ENCODE assay signal across 8 cellular contexts in the genomic region with DNA sequence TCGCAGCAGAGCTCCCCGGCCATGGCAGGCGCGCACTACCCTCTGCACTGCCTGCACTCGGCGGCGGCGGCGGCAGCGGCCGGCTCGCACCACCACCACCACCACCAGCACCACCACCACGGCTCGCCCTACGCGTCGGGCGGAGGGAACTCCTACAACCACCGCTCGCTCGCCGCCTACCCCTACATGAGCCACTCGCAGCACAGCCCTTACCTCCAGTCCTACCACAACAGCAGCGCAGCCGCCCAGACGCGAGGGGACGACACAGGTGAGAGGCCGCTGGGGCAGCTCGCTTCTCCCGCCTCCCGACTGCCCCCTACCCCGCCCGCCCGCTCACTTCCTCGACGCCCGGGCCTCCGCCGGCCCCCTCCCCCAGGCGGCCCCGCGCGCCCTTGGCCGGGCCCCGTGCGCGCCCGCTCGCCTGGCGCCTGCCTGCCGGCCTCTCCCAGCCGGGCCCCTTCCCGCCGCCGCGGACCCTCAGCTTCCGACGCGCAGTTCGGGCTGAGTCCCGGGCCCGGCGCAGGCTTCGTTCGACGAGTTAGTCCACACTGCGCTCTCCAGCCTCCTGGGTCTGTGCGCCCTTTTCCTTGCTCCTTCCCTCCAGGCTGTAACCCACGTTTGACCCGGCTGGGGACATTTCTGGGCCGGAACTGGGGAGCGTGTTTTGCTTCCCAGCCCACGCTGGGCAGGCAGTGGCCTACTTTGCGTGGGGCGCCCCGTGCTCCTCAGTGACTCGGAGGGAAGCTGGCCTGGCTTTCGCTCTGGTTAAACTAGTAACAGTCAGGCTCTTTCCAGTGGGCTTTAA. TPM values are rescaled to one million over a fixed set of nuclear protein-coding genes. Genes with fewer than 3 reads are reported as not detected.
DNase-seq lines count a peak whose midpoint lies in the region; ATAC-seq, FAIRE-seq and TF ChIP-seq lines count a peak whose summit lies in the region.

No MANE protein-coding gene starts in this region.

- intact Hi-C loops in Right ventricle myocardium inferior (cut with DNase I): no loop called here
- intact Hi-C loops in cardiac septum (cut with DNase I): no loop called here
- intact Hi-C loops in naive thymus-derived CD4-positive, alpha-beta T cell (cut with micrococcal nuclease): no loop called here

- TF ChIP-seq EP300 in SK-N-SH (IDR thresholded peaks at IDR 0.05; ENCODE audit: borderline replicate concordance in 1 of 2, low read depth in 1 of 2, low read length in 1 of 2) (no peak), H1 (IDR thresholded peaks at IDR 0.05; ENCODE audit: borderline replicate concordance in 1 of 2, low read depth in 2 of 2, low read length in 2 of 2) (0 out of 3 replicates have a peak, but pooled peaks of 1 of the 2 experiments have one; percentile 38)

- peaks cover 0 to 34% (median 8%) of the 10 kb centered on the region in 11 donors for H3K9me3 Mint-ChIP-seq in naive thymus-derived CD4-positive, alpha-beta T cell

- no peak overlapping the region for H3K23ac ChIP-seq in H1 (ENCODE audit: insufficient read length)

- DNase-seq in Right ventricle myocardium inferior (ENCODE audit: missing footprints): no peak
- DNase-seq in cardiac septum (ENCODE audit: low spot score): no peak
- DNase-seq in HL-60 (ENCODE audit: low read depth in 1 of 2, low spot score in 1 of 2): peak in 1 of 2 experiments; percentile 58
- DNase-seq in SK-N-SH: peak; percentile 93
- peak in 1 of 2 experiments; percentile 85 for DNase-seq in H1 (ENCODE audit: low read depth in 1 of 2, low spot score in 2 of 2)
- peak in 2 of 9 donors; percentile 45 to 50 for DNase-seq in naive thymus-derived CD4-positive, alpha-beta T cell
- no peak for DNase-seq in HTR-8/SVneo (ENCODE audit: insufficient read length, low spot score)
- no peak for DNase-seq in HT-29 (ENCODE audit: low spot score)

- no peaks in the 10 kb centered on the region for H3K9me3 ChIP-seq in SK-N-SH
- no peaks in the 10 kb centered on the region for H3K9me3 ChIP-seq in H1 (ENCODE audit: insufficient read depth in 2 of 2, low read depth in 1 of 2, low read length in 1 of 2)
- H3K9me3 ChIP-seq in naive thymus-derived CD4-positive, alpha-beta T cell (ENCODE audit: control insufficient read depth in 2 of 3, low read length in 3 of 3): peaks cover 0 to 6% (median 0%) of the 10 kb centered on the region in 3 experiments

- no peak overlapping the region for H3K14ac ChIP-seq in H1 (ENCODE audit: insufficient read length)

- peaks cover 0 to 5% (median 0%) of the 10 kb centered on the region in 5 donors for H3K36me3 Mint-ChIP-seq in naive thymus-derived CD4-positive, alpha-beta T cell

- H3K27ac ChIP-seq in HL-60 (replicated peaks) (no peak overlapping the region), SK-N-SH (ENCODE audit: low read depth in 2 of 2, low read length in 1 of 2) (peak overlapping the region in 1 of 2 experiments; percentile 92; a peak in 2 of 4 replicates), H1 (ENCODE audit: low read depth, low read length) (no peak overlapping the region)
- no peak overlapping the region for H3K27ac ChIP-seq in naive thymus-derived CD4-positive, alpha-beta T cell (ENCODE audit: low read depth, low read length)

- CTCF ChIA-PET in SK-N-SH (lab: Yijun Ruan, JAX): interaction anchor here (0.6 to 4.1 kb wide), 10 partner anchors 10 to 931 kb away, joined by 3 to 40 read pairs (median 4); no protein-coding TSS in a partner anchor
- CTCF ChIA-PET in H1 (lab: Charles Lee; ENCODE audit: partially characterized antibody): interaction anchor here (0.6 to 6.3 kb wide), 14 partner anchors 7 to 617 kb away, joined by 3 to 71 read pairs (median 6); partner anchors contain the start of gene DLX5
- CTCF ChIA-PET in naive thymus-derived CD4-positive, alpha-beta T cell (lab: Charles Lee): no interaction called here

- peak overlapping the region; percentile 74 to 88 (median 82) for H3K4me3 Mint-ChIP-seq in naive thymus-derived CD4-positive, alpha-beta T cell

- H2BK12ac ChIP-seq in H1 (ENCODE audit: low read depth, low read length): peak overlapping the region; percentile 87; the same call in 1 of the 2 replicates

- no peak overlapping the region for H3K4ac ChIP-seq in H1 (replicated peaks; ENCODE audit: insufficient read length, low read depth, low read length)

- peaks cover 0 to 9% of the 10 kb centered on the region in 2 experiments for H3K36me3 ChIP-seq in SK-N-SH (replicated peaks in 1 of 2; ENCODE audit: control insufficient read depth in 1 of 2, insufficient read depth in 2 of 2, low read length in 1 of 2)
- peaks cover 0 to 2% (median 0%) of the 10 kb centered on the region in 4 experiments; a peak in 1 of 8 replicates for H3K36me3 ChIP-seq in H1 (ENCODE audit: control insufficient read depth in 2 of 4, insufficient read depth in 4 of 4, low read length in 3 of 4)
- no peaks in the 10 kb centered on the region for H3K36me3 ChIP-seq in naive thymus-derived CD4-positive, alpha-beta T cell (ENCODE audit: control insufficient read depth in 2 of 3, insufficient read depth in 3 of 3, low read length in 3 of 3)

- H2BK15ac ChIP-seq in H1 (ENCODE audit: low read length): no peak overlapping the region

- no peak overlapping the region for H4K91ac ChIP-seq in H1 (replicated peaks; ENCODE audit: insufficient read length, low read length)

- H2BK20ac ChIP-seq in H1 (ENCODE audit: low read length): no peak overlapping the region

- POLR2A ChIA-PET in SK-N-SH (lab: Yijun Ruan, JAX): interaction anchor here (0.7 to 2.7 kb wide), 9 partner anchors 7 to 297 kb away, joined by 3 to 19 read pairs (median 4); partner anchors contain the start of genes DLX5 and SDHAF3
- POLR2A ChIA-PET in H1 (lab: Charles Lee; ENCODE audit: partially characterized antibody): interaction anchor here (2.3 to 3.2 kb wide), 6 partner anchors 10 to 17 kb away, joined by 8 to 22 read pairs (median 13); partner anchors contain the start of gene DLX5
- POLR2A ChIA-PET in naive thymus-derived CD4-positive, alpha-beta T cell (lab: Charles Lee): no interaction called here

- TF ChIP-seq RAD21 in SK-N-SH (IDR thresholded peaks at IDR 0.05; ENCODE audit: low read length): no peak
- TF ChIP-seq RAD21 in H1 (IDR thresholded peaks at IDR 0.05 in 1 of 2, conservative IDR thresholded peaks at IDR 0.05 in 1 of 2; ENCODE audit: low read depth in 2 of 2, low read length in 2 of 2): no peak

- H4K20me1 ChIP-seq in SK-N-SH (ENCODE audit: insufficient read depth) (no peaks in the 10 kb centered on the region), H1 (replicated peaks in 1 of 2; ENCODE audit: control insufficient read depth in 1 of 2, insufficient read depth in 2 of 2, low read length in 2 of 2) (peaks cover 15 to 37% of the 10 kb centered on the region in 2 experiments)

- H3K79me1 ChIP-seq in H1 (ENCODE audit: low read depth, low read length): no peaks in the 10 kb centered on the region; the same call in 1 of the 2 replicates

- H4K5ac ChIP-seq in H1 (ENCODE audit: insufficient read length, low read depth, low read length): no peak overlapping the region

- no peak overlapping the region for H3K56ac ChIP-seq in H1 (replicated peaks; ENCODE audit: insufficient read length, low read depth, low read length)

- no peak overlapping the region; the same call in 1 of the 2 replicates for H3K9ac ChIP-seq in SK-N-SH
- H3K9ac ChIP-seq in H1 (replicated peaks in 1 of 4; ENCODE audit: extremely low read depth in 1 of 4, low read depth in 3 of 4, low read length in 3 of 4): no peak overlapping the region

- H3K27ac Mint-ChIP-seq in naive thymus-derived CD4-positive, alpha-beta T cell: peak overlapping the region in 2 of 9 donors; percentile 32 to 79

- no peak overlapping the region for H2BK5ac ChIP-seq in H1 (ENCODE audit: low read depth, low read length)

- H4K8ac ChIP-seq in H1 (ENCODE audit: extremely low read depth, insufficient read depth, low read length): no peak overlapping the region

- H3K79me2 ChIP-seq in SK-N-SH (ENCODE audit: insufficient read depth) (no peaks in the 10 kb centered on the region), H1 (ENCODE audit: control insufficient read depth in 1 of 2, insufficient read depth in 2 of 2, low read length in 2 of 2) (no peaks in the 10 kb centered on the region)

- no peak for TF ChIP-seq CTCF in HL-60 (IDR thresholded peaks at IDR 0.05; ENCODE audit: insufficient read depth, low read length)
- TF ChIP-seq CTCF in SK-N-SH (IDR thresholded peaks at IDR 0.05): no peak
- TF ChIP-seq CTCF in H1 (IDR thresholded peaks at IDR 0.05; ENCODE audit: control extremely low read depth in 1 of 3, insufficient read depth in 1 of 3, low read depth in 1 of 3, low read length in 3 of 3): 0 out of 4 replicates have a peak, but pooled peaks of 1 of the 3 experiments have one; percentile 4

- peaks cover 3% of the 10 kb centered on the region; the same call in 1 of the 2 replicates for H3K23me2 ChIP-seq in H1 (ENCODE audit: low read depth, low read length)

- H3K27me3 ChIP-seq in HL-60 (ENCODE audit: insufficient read depth, poor library complexity, severe bottlenecking) (peaks cover 57% of the 10 kb centered on the region), SK-N-SH (ENCODE audit: insufficient read depth) (0 out of 2 replicates have a peak, but pooled peaks cover 8% of the 10 kb centered on the region), H1 (replicated peaks in 1 of 4; ENCODE audit: control insufficient read depth in 3 of 4, extremely low read depth in 1 of 4, insufficient read depth in 3 of 4, low read length in 3 of 4) (peaks cover 73 to 95% (median 88%) of the 10 kb centered on the region in 4 experiments)
- peaks cover 17 to 56% of the 10 kb centered on the region in 2 donors for H3K27me3 ChIP-seq in naive thymus-derived CD4-positive, alpha-beta T cell (ENCODE audit: control insufficient read depth in 2 of 2, insufficient read depth in 2 of 2, low read length in 2 of 2)

- no peak for TF ChIP-seq POLR2A in H1 (IDR thresholded peaks at IDR 0.05; ENCODE audit: control extremely low read depth in 1 of 2, low read depth in 2 of 2, low read length in 2 of 2)

- peak; percentile 50 for ATAC-seq in Right ventricle myocardium inferior
- ATAC-seq in naive thymus-derived CD4-positive, alpha-beta T cell: peak; percentile 71

- no peak overlapping the region for H2AK5ac ChIP-seq in H1 (ENCODE audit: low read depth, low read length)

- peaks cover 78 to 90% (median 83%) of the 10 kb centered on the region in 5 donors for H3K27me3 Mint-ChIP-seq in naive thymus-derived CD4-positive, alpha-beta T cell

- WGBS in SK-N-SH (ENCODE audit: low lambda C conversion rate): 50% methylated on average over 18 of the region's 79 CpGs
- 2% methylated on average over 30 of the region's 79 CpGs; no CpG with 5 or more reads in 1 of the 2 experiments for WGBS in H1 (ENCODE audit: extremely low coverage in 1 of 2, insufficient coverage in 1 of 2, insufficient read length in 1 of 2, insufficient replicate concordance in 2 of 2, low coverage in 1 of 2, low lambda C conversion rate in 2 of 2, missing lambda C conversion rate in 1 of 2), 2 experiments

- H3K4me3 ChIP-seq in HL-60 (replicated peaks; ENCODE audit: insufficient read depth, low read length): 0 out of 2 replicates have a peak overlapping the region, but pooled peaks have one; percentile 0
- peak overlapping the region; percentile 54 to 68 for H3K4me3 ChIP-seq in SK-N-SH (ENCODE audit: low read depth in 2 of 2, low read length in 1 of 2)
- peak overlapping the region; percentile 26 to 58 (median 50) for H3K4me3 ChIP-seq in H1 (ENCODE audit: extremely low read depth in 1 of 4, insufficient read depth in 2 of 4, low read depth in 3 of 4, low read length in 4 of 4)
- no peak overlapping the region for H3K4me3 ChIP-seq in naive thymus-derived CD4-positive, alpha-beta T cell (ENCODE audit: low read length)

- no peaks in the 10 kb centered on the region for H3K9me2 ChIP-seq in SK-N-SH

- no peak for FAIRE-seq in H1 (lab: Jason Lieb, UNC)
- FAIRE-seq in HTR-8/SVneo (lab: Jason Lieb, UNC): no peak

- peak overlapping the region; percentile 92; the same call in 1 of the 2 replicates for H2AFZ ChIP-seq in SK-N-SH (ENCODE audit: low read depth)
- no peak overlapping the region for H2AFZ ChIP-seq in H1 (ENCODE audit: low read length)

- H3F3A ChIP-seq in SK-N-SH (replicated peaks; ENCODE audit: insufficient read depth): no peaks in the 10 kb centered on the region

- peaks cover 7 to 29% (median 20%) of the 10 kb centered on the region in 7 donors for H3K4me1 Mint-ChIP-seq in naive thymus-derived CD4-positive, alpha-beta T cell

- H3K4me2 ChIP-seq in SK-N-SH (peak overlapping the region; percentile 95), H1 (ENCODE audit: insufficient read depth in 1 of 2, low read depth in 2 of 2, low read length in 2 of 2) (peak overlapping the region; percentile 76 to 83)

- no peak overlapping the region; the same call in 1 of the 2 replicates for H3K18ac ChIP-seq in H1 (ENCODE audit: extremely low read depth, low read length)

- H2BK120ac ChIP-seq in H1 (replicated peaks; ENCODE audit: low read depth, low read length): no peak overlapping the region

- peaks cover 0 to 12% of the 10 kb centered on the region in 2 experiments; a peak in 1 of 4 replicates for H3K4me1 ChIP-seq in SK-N-SH (ENCODE audit: control insufficient read depth in 1 of 2, insufficient read depth in 2 of 2, low read depth in 1 of 2, low read length in 1 of 2)
- peaks cover 8 to 26% (median 18%) of the 10 kb centered on the region in 4 experiments for H3K4me1 ChIP-seq in H1 (replicated peaks in 1 of 4; ENCODE audit: control insufficient read depth in 3 of 4, insufficient read depth in 4 of 4, low read length in 3 of 4)
- peaks cover 12 to 19% of the 10 kb centered on the region in 2 donors for H3K4me1 ChIP-seq in naive thymus-derived CD4-positive, alpha-beta T cell (ENCODE audit: control insufficient read depth in 2 of 2, insufficient read depth in 2 of 2, low read length in 2 of 2)

RNA-seq across cellular contexts. Expression of gene DLX6, which starts 1.0 kb away (rescaled TPM):
- not detected for total RNA-seq in Right ventricle myocardium inferior
- total RNA-seq in cardiac septum: not detected
- polyA plus RNA-seq in SK-N-SH (2012; rRNA removed): 0.23 and 0.37 TPM in 2 replicates
- polyA plus RNA-seq in SK-N-SH (2012; cell fraction: cytosol; rRNA removed): 0.21 and 0.41 TPM in 2 replicates
- 0.35 and 1.1 TPM in 2 replicates for polyA plus RNA-seq in SK-N-SH (2012; cell fraction: nucleus; rRNA removed)
- total RNA-seq in H1 (2021; fragmentation: NEBNext Ultra II Directional; extraction: Animal tissue kit (Norgen Biotek cat#: 25700)): not detected in 2 replicates
- polyA plus RNA-seq in H1 (2011; rRNA removed): not detected in 2 replicates
- polyA plus RNA-seq in H1 (2011; cell fraction: cytosol; rRNA removed): not detected
- polyA plus RNA-seq in H1 (2011; cell fraction: nucleus; rRNA removed): not detected
- not detected in 4 replicates for polyA plus RNA-seq in H1 (2012, experiment 1 of 2)
- polyA plus RNA-seq in H1 (2012, experiment 2 of 2): not detected
- 0.06 TPM for polyA plus RNA-seq in H1 (2013, experiment 1 of 2)
- not detected for polyA plus RNA-seq in H1 (2013, experiment 2 of 2)
- polyA minus RNA-seq in H1 (2011; rRNA and poly(A)+ RNA removed): not detected in 2 replicates
- polyA minus RNA-seq in H1 (2011; cell fraction: cytosol; rRNA and poly(A)+ RNA removed): not detected
- polyA minus RNA-seq in H1 (2011; cell fraction: nucleus; rRNA and poly(A)+ RNA removed): not detected
- total RNA-seq in naive thymus-derived CD4-positive, alpha-beta T cell: not detected
- polyA plus RNA-seq in naive thymus-derived CD4-positive, alpha-beta T cell: not detected
- not detected in 2 replicates for total RNA-seq in HT-29 (2014; rRNA removed; shearing (Covaris generic))

RNA-seq across cellular contexts. Expression of gene DLX5, which starts 18.3 kb away (rescaled TPM):
- total RNA-seq in Right ventricle myocardium inferior: not detected
- 0.22 TPM for total RNA-seq in cardiac septum
- 0.06 TPM in 1 of 2 replicates, not detected in the other for polyA plus RNA-seq in SK-N-SH (2012; rRNA removed)
- polyA plus RNA-seq in SK-N-SH (2012; cell fraction: cytosol; rRNA removed): 0.08 and 0.26 TPM in 2 replicates
- polyA plus RNA-seq in SK-N-SH (2012; cell fraction: nucleus; rRNA removed): 0.11 and 0.15 TPM in 2 replicates
- total RNA-seq in H1 (2021; fragmentation: NEBNext Ultra II Directional; extraction: Animal tissue kit (Norgen Biotek cat#: 25700)): not detected in 2 replicates
- polyA plus RNA-seq in H1 (2011; rRNA removed): 0.06 TPM in 1 of 2 replicates, not detected in the other
- not detected for polyA plus RNA-seq in H1 (2011; cell fraction: cytosol; rRNA removed)
- 0.17 TPM for polyA plus RNA-seq in H1 (2011; cell fraction: nucleus; rRNA removed)
- polyA plus RNA-seq in H1 (2012, experiment 1 of 2): not detected in 4 replicates
- not detected for polyA plus RNA-seq in H1 (2012, experiment 2 of 2)
- not detected for polyA plus RNA-seq in H1 (2013, experiment 1 of 2)
- 0.06 TPM for polyA plus RNA-seq in H1 (2013, experiment 2 of 2)
- polyA minus RNA-seq in H1 (2011; rRNA and poly(A)+ RNA removed): 0.22 TPM in 1 of 2 replicates, not detected in the other
- polyA minus RNA-seq in H1 (2011; cell fraction: cytosol; rRNA and poly(A)+ RNA removed): not detected
- 0.60 TPM for polyA minus RNA-seq in H1 (2011; cell fraction: nucleus; rRNA and poly(A)+ RNA removed)
- not detected for total RNA-seq in naive thymus-derived CD4-positive, alpha-beta T cell
- polyA plus RNA-seq in naive thymus-derived CD4-positive, alpha-beta T cell: not detected
- total RNA-seq in HT-29 (2014; rRNA removed; shearing (Covaris generic)): not detected in 2 replicates
